ENCODE assay signal across 14 cellular contexts in genomic region chr15:51262468-51262867, GRCh38.
"Had no signal": no experiment of that assay in that cellular context is flagged by ENCODE, and none has a peak within 500 bp of the region (broad histone marks: within the 10 kb centered on the region; RNA-seq: fewer than 3 reads in every experiment).

No MANE protein-coding gene starts in this region.

- DNase-seq: activated CD4-positive, alpha-beta T cell treated with anti-CD3 and anti-CD28 coated beads, Interleukin-2, amount 50 U/mL, for 4 hours; activated CD8-positive, alpha-beta memory T cell treated with anti-CD3 and anti-CD28 coated beads for 24 hours; activated CD8-positive, alpha-beta memory T cell treated with anti-CD3 and anti-CD28 coated beads, Interleukin-2, amount 50 U/mL, for 4 hours; activated T-cell treated with anti-CD3 and anti-CD28 coated beads, Interleukin-2, amount 50 U/mL, for 24 hours; aorta; heart left ventricle; left colon; ovary; spleen; stimulated activated CD4-positive, alpha-beta T cell treated with anti-CD3 and anti-CD28 coated beads, Interleukin-4, amount 100 ng/mL, for 1 hour; stimulated activated naive CD4-positive, alpha-beta T cell treated with Interleukin-2 at 50 U/mL for 16 hours had no signal

- H3K4me3 ChIP-seq: heart left ventricle, ovary, prostate gland, spleen, thoracic aorta had no signal

- H3K36me3 ChIP-seq: heart left ventricle, neutrophil, ovary, prostate gland, spleen, thoracic aorta had no signal

- H3K27me3 ChIP-seq: ovary had no signal

- H3K27ac ChIP-seq: heart left ventricle, neutrophil, ovary, prostate gland, thoracic aorta had no signal

- H3K9me3 ChIP-seq: heart left ventricle, neutrophil, ovary, prostate gland, thoracic aorta had no signal

- H3K4me1 ChIP-seq: prostate gland had no signal
